ENCODE assay signal across 12 cellular contexts in the genomic region with DNA sequence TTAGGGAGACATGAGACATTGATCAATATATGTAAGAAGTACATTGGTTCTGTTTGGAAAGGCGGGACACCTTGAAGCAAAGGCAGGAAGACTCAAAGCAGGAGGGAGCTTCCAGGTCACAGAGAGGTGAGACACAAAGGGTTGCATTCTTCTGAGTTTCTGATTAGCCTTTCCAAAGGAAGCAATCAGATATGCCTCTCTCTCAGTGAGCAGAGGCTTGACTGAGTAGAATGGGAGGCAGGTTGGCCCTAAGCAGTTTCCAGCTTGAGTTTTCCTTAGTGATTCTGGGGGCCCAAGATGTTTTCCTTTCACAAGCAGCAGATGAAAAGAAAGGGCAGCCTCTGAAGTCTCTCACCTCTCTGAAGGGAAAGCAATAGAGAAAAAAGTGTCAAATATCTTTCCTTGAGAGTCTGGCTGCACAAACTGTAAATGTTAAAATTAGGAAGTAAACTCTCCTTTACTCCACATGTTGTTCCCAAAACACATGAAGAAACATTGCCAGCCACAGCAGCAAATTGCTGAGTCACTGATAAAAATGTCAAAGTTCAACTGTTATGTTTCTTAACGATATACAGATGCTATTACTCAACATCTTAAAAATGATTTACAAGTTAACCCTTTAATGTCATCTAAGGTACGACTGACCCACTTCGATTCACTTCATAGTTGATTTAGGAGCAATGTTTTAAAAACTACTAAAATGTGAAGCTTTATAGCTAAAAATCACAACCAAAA. TPM values are rescaled to one million over a fixed set of nuclear protein-coding genes. Genes with fewer than 3 reads are reported as not detected.
DNase-seq lines count a peak whose midpoint lies in the region; ATAC-seq and TF ChIP-seq lines count a peak whose summit lies in the region.
"Had no signal": no experiment of that assay in that cellular context is flagged by ENCODE, and none has a peak within 500 bp of the region (broad histone marks: within the 10 kb centered on the region; RNA-seq: fewer than 3 reads in every experiment).

No MANE protein-coding gene starts in this region.

- H3K9me3 ChIP-seq in muscle layer of colon (ENCODE audit: low read length) = no peaks in the 10 kb centered on the region

- H3K4me1 ChIP-seq in muscle layer of colon (ENCODE audit: insufficient read depth, low read length) = peaks cover 34% of the 10 kb centered on the region

- peaks cover 0 to 9% (median 0%) of the 10 kb centered on the region in 3 donors for H3K4me1 Mint-ChIP-seq in T-cell

- peaks cover 6% of the 10 kb centered on the region for H3K36me3 ChIP-seq in muscle layer of colon (ENCODE audit: insufficient read depth, low read length)

- H3K27me3 Mint-ChIP-seq in T-cell = no peaks in the 10 kb centered on the region

- no peak overlapping the region for H3K4me3 Mint-ChIP-seq in T-cell

- H3K4me3 ChIP-seq in AG09309 (ENCODE audit: control insufficient read depth, low read depth, low read length) = no peak overlapping the region
- no peak overlapping the region for H3K4me3 ChIP-seq in choroid plexus epithelial cell (ENCODE audit: low read depth, low read length)
- no peak overlapping the region for H3K4me3 ChIP-seq in muscle layer of colon (ENCODE audit: low read depth in 1 of 2, low read length in 2 of 2)

- no peaks in the 10 kb centered on the region for H3K27me3 ChIP-seq in muscle layer of colon (ENCODE audit: control insufficient read depth in 1 of 2, insufficient read depth in 2 of 2, low read length in 2 of 2)

- H3K27ac Mint-ChIP-seq in T-cell = no peak overlapping the region

- peaks cover 29% of the 10 kb centered on the region for H3K36me3 Mint-ChIP-seq in T-cell

- H3K9me3 Mint-ChIP-seq in T-cell = no peaks in the 10 kb centered on the region

- no peak overlapping the region for H3K9ac ChIP-seq in muscle layer of colon (ENCODE audit: low read length)

- TF ChIP-seq CTCF in AG09309 (IDR thresholded peaks at IDR 0.05; ENCODE audit: control insufficient read depth, insufficient read depth, low read depth, low read length, missing control alignments) (no peak), choroid plexus epithelial cell (conservative IDR thresholded peaks at IDR 0.05; ENCODE audit: low read depth, low read length) (no peak)

- no peak for ATAC-seq in GM18868 (IDR thresholded peaks at IDR 0.05; ENCODE audit: unreplicated experiment)
- no peak for ATAC-seq in GM21381 (IDR thresholded peaks at IDR 0.05; ENCODE audit: unreplicated experiment)
- ATAC-seq in T-cell (replicated peaks in 1 of 4) = no peak

- peak overlapping the region; percentile 45 for H3K27ac ChIP-seq in muscle layer of colon (ENCODE audit: low read depth, low read length)

- DNase-seq in AG09309 (ENCODE audit: low read depth) (peak; percentile 68), LHCN-M2 (ENCODE audit: low read depth) (peak; percentile 56), choroid plexus epithelial cell (ENCODE audit: low read depth) (peak; percentile 92), T-cell (no peak)
- no peak for DNase-seq in stimulated activated naive CD4-positive, alpha-beta T cell treated with Interleukin-2 at 50 U/mL for 16 hours (lab: John Stamatoyannopoulos, UW)
- DNase-seq: DND-41, H7, head of caudate nucleus, NCI-H446 treated with DMSO at 0.1 percent for 48 hours had no signal

- CTCF ChIA-PET in T-cell (lab: Charles Lee) = no interaction called here

- POLR2A ChIA-PET in T-cell (lab: Charles Lee) = no interaction called here

RNA-seq across cellular contexts. Expression of gene CYB5A, which starts 40.3 kb away (rescaled TPM):
- total RNA-seq in LHCN-M2 (2014; rRNA removed) (48.4 and 60.4 TPM in 2 replicates), T-cell (10 to 100 TPM; 14.4 to 28.8 (median 25.1) TPM)
- 104 TPM for polyA plus RNA-seq in LHCN-M2 (2012)

Comparison
In these comparisons a context has a peak if more than half of its experiments do, and no peak if none do; other contexts are left out.
1. DNase-seq: peak in AG09309 (single experiment), LHCN-M2 (single experiment) and choroid plexus epithelial cell (single experiment); none in T-cell (0 of 34) and stimulated activated naive CD4-positive, alpha-beta T cell treated with Interleukin-2 at 50 U/mL for 16 hours (single experiment).